Comparison of ENCODE assay signal across 27 cellular contexts in the genomic region with DNA sequence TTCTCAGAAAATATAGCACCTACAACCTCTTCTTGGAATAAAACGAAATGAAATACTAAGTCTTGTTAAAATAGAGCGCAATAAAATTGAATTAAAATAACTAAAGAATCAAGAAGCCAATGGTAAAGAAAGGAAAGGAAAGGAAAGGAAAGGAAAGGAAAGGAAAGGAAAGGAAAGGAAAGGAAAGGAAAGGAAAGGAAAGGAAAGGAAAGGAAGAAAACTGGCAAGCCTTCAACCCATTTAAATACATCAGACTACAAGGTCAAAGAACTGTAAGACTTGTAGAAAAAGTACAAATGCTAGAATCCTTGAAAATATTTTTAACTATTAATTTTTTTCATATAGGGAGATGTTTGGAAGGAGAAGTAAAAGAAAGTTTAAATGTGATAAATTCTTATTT.
"Had no signal": no experiment of that assay in that cellular context is flagged by ENCODE, and none has a peak within 500 bp of the region (broad histone marks: within the 10 kb centered on the region; RNA-seq: fewer than 3 reads in every experiment).

No MANE protein-coding gene starts in this region.

- H3K27ac ChIP-seq: colonic mucosa, epithelial cell of prostate, esophagus squamous epithelium, gastrocnemius medialis, heart right ventricle, left lung, lower lobe of right lung had no signal

- H3K27me3 ChIP-seq: colonic mucosa, esophagus squamous epithelium, gastrocnemius medialis, heart right ventricle, left lung had no signal

- H3K36me3 ChIP-seq: colonic mucosa, esophagus squamous epithelium, gastrocnemius medialis, heart right ventricle, left lung, lower lobe of right lung had no signal

- H3K4me3 ChIP-seq: colonic mucosa, esophagus squamous epithelium, gastrocnemius medialis, heart right ventricle, left lung, lower lobe of right lung, mucosa of descending colon had no signal

- H3K9me3 ChIP-seq: colonic mucosa, esophagus squamous epithelium, gastrocnemius medialis, left lung, lower lobe of right lung, mucosa of descending colon had no signal

- H3K4me1 ChIP-seq: colonic mucosa, esophagus squamous epithelium, gastrocnemius medialis, heart right ventricle, left lung, lower lobe of right lung had no signal

- ATAC-seq: effector memory CD8-positive, alpha-beta T cell; esophagus mucosa; gastrocnemius medialis; heart right ventricle; left cardiac atrium; left lung; left ventricle myocardium superior; lower lobe of right lung; naive thymus-derived CD8-positive, alpha-beta T cell had no signal

- FAIRE-seq: endometrium had no signal

- DNase-seq: cortex of kidney; effector CD8-positive, alpha-beta T cell; effector memory CD8-positive, alpha-beta T cell; endodermal cell; erythroblast; esophagus squamous epithelium; foreskin fibroblast; foreskin melanocyte; gastrocnemius medialis; glutamatergic neuron; head of caudate nucleus; heart right ventricle; hypothalamus; immature natural killer cell; islet precursor cell; left cardiac atrium; left lung; left ventricle myocardium superior; lower lobe of right lung; mesenchymal stem cell; naive B cell; naive thymus-derived CD8-positive, alpha-beta T cell had no signal
